In genomic region chr19:1766800-1767352, GRCh38 we compare ENCODE assay signal across 1 cellular context.
TF ChIP-seq lines count a peak whose summit lies in the region.

No MANE protein-coding gene starts in this region.

TF ChIP-seq in HEK293, 187 proteins besides CTCF, POLR2A, EP300 and RAD21:
- TF ChIP-seq ZNF214 (tag by site-specific recombination; IDR thresholded peaks at IDR 0.05; ENCODE audit: borderline replicate concordance) (no peak), ZNF621 (tag by site-specific recombination; IDR thresholded peaks at IDR 0.05) (no peak), GLIS1 (tag by site-specific recombination; IDR thresholded peaks at IDR 0.05) (peak; percentile 39; the same call in 1 of the 2 replicates), GLIS2 (tag by site-specific recombination; IDR thresholded peaks at IDR 0.05) (peak; percentile 44; the same call in 1 of the 2 replicates), OSR2 (tag by site-specific recombination; IDR thresholded peaks at IDR 0.05) (peak; percentile 12; the same call in 1 of the 2 replicates), ZNF623 (tag by site-specific recombination; IDR thresholded peaks at IDR 0.05) (no peak), ZNF624 (tag by site-specific recombination; IDR thresholded peaks at IDR 0.05) (no peak), ZFP3 (tag by site-specific recombination; IDR thresholded peaks at IDR 0.05; ENCODE audit: low read depth) (peak; percentile 95)
- TF ChIP-seq, protein P1, sequence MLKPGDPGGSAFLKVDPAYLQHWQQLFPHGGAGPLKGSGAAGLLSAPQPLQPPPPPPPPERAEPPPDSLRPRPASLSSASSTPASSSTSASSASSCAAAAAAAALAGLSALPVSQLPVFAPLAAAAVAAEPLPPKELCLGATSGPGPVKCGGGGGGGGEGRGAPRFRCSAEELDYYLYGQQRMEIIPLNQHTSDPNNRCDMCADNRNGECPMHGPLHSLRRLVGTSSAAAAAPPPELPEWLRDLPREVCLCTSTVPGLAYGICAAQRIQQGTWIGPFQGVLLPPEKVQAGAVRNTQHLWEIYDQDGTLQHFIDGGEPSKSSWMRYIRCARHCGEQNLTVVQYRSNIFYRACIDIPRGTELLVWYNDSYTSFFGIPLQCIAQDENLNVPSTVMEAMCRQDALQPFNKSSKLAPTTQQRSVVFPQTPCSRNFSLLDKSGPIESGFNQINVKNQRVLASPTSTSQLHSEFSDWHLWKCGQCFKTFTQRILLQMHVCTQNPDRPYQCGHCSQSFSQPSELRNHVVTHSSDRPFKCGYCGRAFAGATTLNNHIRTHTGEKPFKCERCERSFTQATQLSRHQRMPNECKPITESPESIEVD (tag by site-specific recombination; IDR thresholded peaks at IDR 0.05), result no peak
- TF ChIP-seq, protein P2, sequence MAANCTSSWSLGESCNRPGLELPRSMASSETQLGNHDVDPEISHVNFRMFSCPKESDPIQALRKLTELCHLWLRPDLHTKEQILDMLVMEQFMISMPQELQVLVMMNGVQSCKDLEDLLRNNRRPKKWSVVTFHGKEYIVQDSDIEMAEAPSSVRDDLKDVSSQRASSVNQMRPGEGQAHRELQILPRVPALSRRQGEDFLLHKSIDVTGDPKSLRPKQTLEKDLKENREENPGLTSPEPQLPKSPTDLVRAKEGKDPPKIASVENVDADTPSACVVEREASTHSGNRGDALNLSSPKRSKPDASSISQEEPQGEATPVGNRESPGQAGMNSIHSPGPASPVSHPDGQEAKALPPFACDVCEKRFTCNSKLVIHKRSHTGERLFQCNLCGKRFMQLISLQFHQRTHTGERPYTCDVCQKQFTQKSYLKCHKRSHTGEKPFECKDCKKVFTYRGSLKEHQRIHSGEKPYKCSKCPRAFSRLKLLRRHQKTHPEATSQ (tag by site-specific recombination; IDR thresholded peaks at IDR 0.05), result no peak
